In genomic region chr9:130995399-130995941, GRCh38 we compare ENCODE assay signal across 10 cellular contexts. TPM values are rescaled to one million over a fixed set of nuclear protein-coding genes. Genes with fewer than 3 reads are reported as not detected.
DNase-seq lines count a peak whose midpoint lies in the region; TF ChIP-seq lines count a peak whose summit lies in the region.
"Had no signal": no experiment of that assay in that cellular context is flagged by ENCODE, and none has a peak within 500 bp of the region (broad histone marks: within the 10 kb centered on the region; RNA-seq: fewer than 3 reads in every experiment).

No MANE protein-coding gene starts in this region.

- peaks cover 0 to 4% (median 2%) of the 10 kb centered on the region in 4 donors for H3K4me1 Mint-ChIP-seq in CD4-positive, alpha-beta memory T cell

- DNase-seq in A673 (ENCODE audit: low spot score): peak; percentile 81
- DNase-seq in HFF-Myc (ENCODE audit: extremely low read depth, low read depth): peak; percentile 59
- peak; percentile 53 for DNase-seq in SKM-1 treated with dmso at 0.1 percent for 144 hours (lab: John Stamatoyannopoulos, UW; ENCODE audit: unreplicated experiment)
- peak; percentile 31 for DNase-seq in left ventricle myocardium inferior
- no peak for DNase-seq in DMS153 (lab: John Stamatoyannopoulos, UW)
- no peak for DNase-seq in CD4-positive, alpha-beta memory T cell
- DNase-seq in activated CD4-positive, CD25-positive, alpha-beta regulatory T cell treated with anti-CD3 and anti-CD28 coated beads, Interleukin-2, amount 50 U/mL, for 72 hours: no peak
- no peak for DNase-seq in D341Med (ENCODE audit: low spot score)
- DNase-seq: activated effector memory CD4-positive, alpha-beta T cell treated with anti-CD3 and anti-CD28 coated beads, Interleukin-2, amount 50 U/mL, for 16 hours had no signal

- H3K36me3 Mint-ChIP-seq in CD4-positive, alpha-beta memory T cell: no peaks in the 10 kb centered on the region

- H3K9me3 ChIP-seq in A673 (ENCODE audit: low read depth, low read length, poor library complexity, severe bottlenecking) (no peaks in the 10 kb centered on the region), left ventricle myocardium inferior (replicated peaks) (no peaks in the 10 kb centered on the region)
- no peaks in the 10 kb centered on the region for H3K9me3 ChIP-seq in CD4-positive, alpha-beta memory T cell (ENCODE audit: control insufficient read depth in 1 of 2, low read length in 2 of 2)
- H3K9me3 ChIP-seq: thoracic aorta had no signal

- BruUV-seq in A673 (replicated peaks; lab: Mats Ljungman, UMichigan): no TSS peak

- no peaks in the 10 kb centered on the region for H3K9me3 Mint-ChIP-seq in CD4-positive, alpha-beta memory T cell

- H3K4me3 ChIP-seq in A673 (ENCODE audit: low read depth, low read length, poor library complexity, severe bottlenecking): no peak overlapping the region
- H3K4me3 ChIP-seq in HFF-Myc (replicated peaks; ENCODE audit: low read depth, low read length): no peak overlapping the region
- no peak overlapping the region for H3K4me3 ChIP-seq in left ventricle myocardium inferior
- H3K4me3 ChIP-seq in CD4-positive, alpha-beta memory T cell (ENCODE audit: low read length in 2 of 2): no peak overlapping the region
- H3K4me3 ChIP-seq: thoracic aorta had no signal

- POLR2A ChIA-PET in A673 (lab: Charles Lee; ENCODE audit: low non-redundant PET): no interaction called here
- POLR2A ChIA-PET in CD4-positive, alpha-beta memory T cell (lab: Charles Lee; ENCODE audit: partially characterized antibody): no interaction called here

- H3K4me1 ChIP-seq in A673 (ENCODE audit: insufficient read depth, low read length, poor library complexity, severe bottlenecking) (peaks cover 5% of the 10 kb centered on the region), left ventricle myocardium inferior (peaks cover 11% of the 10 kb centered on the region)
- no peaks in the 10 kb centered on the region for H3K4me1 ChIP-seq in CD4-positive, alpha-beta memory T cell (ENCODE audit: insufficient read depth, low read length)

- no peak overlapping the region for H3K27ac Mint-ChIP-seq in CD4-positive, alpha-beta memory T cell

- H3K27ac ChIP-seq in A673 (ENCODE audit: low read depth, low read length, poor library complexity, severe bottlenecking) (no peak overlapping the region), left ventricle myocardium inferior (replicated peaks) (no peak overlapping the region)
- no peak overlapping the region for H3K27ac ChIP-seq in CD4-positive, alpha-beta memory T cell (ENCODE audit: low read depth, low read length)
- H3K27ac ChIP-seq: thoracic aorta had no signal

- intact Hi-C loops in A673 (cut with micrococcal nuclease; ENCODE audit: unreplicated experiment) (loop anchor here (5.0 kb wide), 1 partner anchor 288 kb away; no protein-coding TSS in a partner anchor), left ventricle myocardium inferior (cut with micrococcal nuclease) (no loop called here)
- intact Hi-C loops in CD4-positive, alpha-beta memory T cell (cut with micrococcal nuclease): no loop called here

- TF ChIP-seq CTCF in A673 (conservative IDR thresholded peaks at IDR 0.05; ENCODE audit: low read depth, low read length) (no peak), HFF-Myc (IDR thresholded peaks at IDR 0.05; ENCODE audit: low read depth, low read length, missing control alignments) (no peak), left ventricle myocardium inferior (IDR thresholded peaks at IDR 0.05; ENCODE audit: borderline replicate concordance) (no peak)

- H3K27me3 ChIP-seq in A673 (replicated peaks; ENCODE audit: insufficient read depth, low read depth, low read length, poor library complexity) (peaks cover 7% of the 10 kb centered on the region), left ventricle myocardium inferior (ENCODE audit: low read depth) (peaks cover 65% of the 10 kb centered on the region)
- no peaks in the 10 kb centered on the region for H3K27me3 ChIP-seq in CD4-positive, alpha-beta memory T cell (ENCODE audit: insufficient read depth, low read length)

- peaks cover 12 to 15% of the 10 kb centered on the region in 2 donors for H3K27me3 Mint-ChIP-seq in CD4-positive, alpha-beta memory T cell

- H3K4me3 Mint-ChIP-seq in CD4-positive, alpha-beta memory T cell: no peak overlapping the region

- H3K36me3 ChIP-seq in A673 (ENCODE audit: insufficient read depth, low read length, poor library complexity, severe bottlenecking): no peaks in the 10 kb centered on the region
- no peaks in the 10 kb centered on the region for H3K36me3 ChIP-seq in left ventricle myocardium inferior
- H3K36me3 ChIP-seq in CD4-positive, alpha-beta memory T cell (ENCODE audit: insufficient read depth, low read length): no peaks in the 10 kb centered on the region
- H3K36me3 ChIP-seq: thoracic aorta had no signal

- CTCF ChIA-PET in A673 (lab: Charles Lee): no interaction called here
- CTCF ChIA-PET in CD4-positive, alpha-beta memory T cell (lab: Charles Lee; ENCODE audit: partially characterized antibody): no interaction called here

RNA-seq across cellular contexts. Expression of gene LAMC3, which starts 13.5 kb away (rescaled TPM):
- total RNA-seq in A673 (2021) (0.28 and 0.37 TPM in 2 replicates), left ventricle myocardium inferior (0.66 TPM)
- total RNA-seq in CD4-positive, alpha-beta memory T cell: under 1 TPM; 0.32 to 0.61 TPM
- polyA plus RNA-seq in CD4-positive, alpha-beta memory T cell: not detected

RNA-seq across cellular contexts. Expression of gene FIBCD1, which starts 56.4 kb away (rescaled TPM):
- total RNA-seq in A673 (2021): 0.19 TPM in 1 of 2 replicates, not detected in the other
- total RNA-seq in left ventricle myocardium inferior: 0.58 TPM
- total RNA-seq in CD4-positive, alpha-beta memory T cell: not detected
- polyA plus RNA-seq in CD4-positive, alpha-beta memory T cell: not detected
- total RNA-seq: thoracic aorta had no signal

Comparison
In these comparisons a context has a peak if more than half of its experiments do, and no peak if none do; other contexts are left out.
1. DNase-seq: peak in A673 (single experiment), HFF-Myc (single experiment), SKM-1 treated with dmso at 0.1 percent for 144 hours (single experiment) and left ventricle myocardium inferior (single experiment); none in DMS153 (single experiment), CD4-positive, alpha-beta memory T cell (0 of 5), activated CD4-positive, CD25-positive, alpha-beta regulatory T cell treated with anti-CD3 and anti-CD28 coated beads, Interleukin-2, amount 50 U/mL, for 72 hours (single experiment) and D341Med (single experiment).